Comparison of ENCODE assay signal across 23 cellular contexts in the genomic region with DNA sequence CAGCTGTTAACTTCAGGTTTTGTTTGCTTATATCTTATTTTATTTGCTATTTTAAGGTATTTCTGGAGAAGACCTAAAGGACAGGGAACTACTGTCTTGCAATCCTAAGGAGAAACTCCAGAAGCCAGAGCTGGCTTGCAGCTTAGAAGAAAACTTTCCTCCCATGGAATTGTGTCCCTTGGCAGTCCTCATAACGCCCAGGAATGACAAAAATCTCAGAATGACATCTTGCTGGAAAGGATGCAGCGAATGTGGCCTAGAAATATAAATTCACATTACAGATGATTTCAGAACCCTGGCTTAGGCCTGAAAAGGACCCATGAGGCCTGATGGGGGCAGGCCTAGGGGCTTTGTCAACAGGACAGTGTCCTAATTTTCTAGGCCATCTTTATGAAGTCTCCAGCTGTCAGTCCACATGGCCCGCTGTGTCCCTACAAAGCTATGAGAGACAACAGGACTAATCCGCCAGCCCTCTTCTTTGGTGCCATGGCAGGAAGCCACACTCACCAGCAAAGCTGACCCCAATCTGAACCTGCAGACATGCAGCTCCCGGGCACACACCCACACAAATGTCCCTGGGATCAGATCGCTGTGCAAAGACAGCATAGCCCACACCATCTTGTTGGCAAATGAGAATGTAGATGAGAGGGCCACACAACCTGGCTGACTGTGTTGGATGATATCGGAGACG. TPM values are rescaled to one million over a fixed set of nuclear protein-coding genes. Genes with fewer than 3 reads are reported as not detected.
A peak's percentile ranks its signal among the peaks of the same experiment; 100 is the strongest.
DNase-seq lines count a peak whose midpoint lies in the region; ATAC-seq and TF ChIP-seq lines count a peak whose summit lies in the region.
"Had no signal": no experiment of that assay in that cellular context is flagged by ENCODE, and none has a peak within 500 bp of the region (broad histone marks: within the 10 kb centered on the region; RNA-seq: fewer than 3 reads in every experiment).

No MANE protein-coding gene starts in this region.

- no peak overlapping the region for H3K27ac Mint-ChIP-seq in activated CD8-positive, alpha-beta memory T cell treated with anti-CD3 and anti-CD28 coated beads, Interleukin-2, amount 10 ng/mL, durations not matched to agents 7 days and 5 days
- peak overlapping the region in 1 of 9 donors; percentile 27 for H3K27ac Mint-ChIP-seq in naive thymus-derived CD4-positive, alpha-beta T cell
- H3K27ac Mint-ChIP-seq: activated naive CD8-positive, alpha-beta T cell treated with anti-CD3 and anti-CD28 coated beads, Interleukin-2, amount 50 U/mL, for 24 hours; B cell; neural progenitor cell had no signal

- no peak overlapping the region for H3K4me3 Mint-ChIP-seq in activated CD8-positive, alpha-beta memory T cell treated with anti-CD3 and anti-CD28 coated beads, Interleukin-2, amount 10 ng/mL, durations not matched to agents 7 days and 5 days
- no peak overlapping the region for H3K4me3 Mint-ChIP-seq in naive thymus-derived CD4-positive, alpha-beta T cell
- H3K4me3 Mint-ChIP-seq: activated naive CD8-positive, alpha-beta T cell treated with anti-CD3 and anti-CD28 coated beads, Interleukin-2, amount 50 U/mL, for 24 hours; B cell; neural progenitor cell; stimulated activated naive CD8-positive, alpha-beta T cell treated with anti-CD3 and anti-CD28 coated beads, Interleukin-15, amount 100 ng/mL, for 72 hours had no signal

- TF ChIP-seq POLR2A in body of pancreas (IDR thresholded peaks at IDR 0.05) (no peak), spleen (IDR thresholded peaks at IDR 0.05) (no peak)

- no peaks in the 10 kb centered on the region for H3K9me3 Mint-ChIP-seq in activated CD8-positive, alpha-beta memory T cell treated with anti-CD3 and anti-CD28 coated beads, Interleukin-2, amount 10 ng/mL, durations not matched to agents 7 days and 5 days (ENCODE audit: low read depth)
- peaks cover 0 to 7% (median 0%) of the 10 kb centered on the region in 11 donors for H3K9me3 Mint-ChIP-seq in naive thymus-derived CD4-positive, alpha-beta T cell
- H3K9me3 Mint-ChIP-seq: activated naive CD8-positive, alpha-beta T cell treated with anti-CD3 and anti-CD28 coated beads, Interleukin-2, amount 50 U/mL, for 24 hours; stimulated activated naive CD8-positive, alpha-beta T cell treated with anti-CD3 and anti-CD28 coated beads, Interleukin-15, amount 100 ng/mL, for 72 hours had no signal

- DNase-seq in EH (ENCODE audit: low read depth) (peak; percentile 44), body of pancreas (peak in 1 of 4 donors; percentile 14), right cardiac atrium (peak in 2 of 3 donors; percentile 53 to 72), spleen (peak; percentile 40), coronary artery (ENCODE audit: low spot score) (no peak)
- no peak for DNase-seq in activated naive CD4-positive, alpha-beta T cell treated with Interleukin-2 at 50 U/mL for 16 hours
- no peak for DNase-seq in activated CD8-positive, alpha-beta memory T cell treated with anti-CD3 and anti-CD28 coated beads, Interleukin-2, amount 10 ng/mL, durations not matched to agents 7 days and 5 days
- DNase-seq in naive thymus-derived CD4-positive, alpha-beta T cell = no peak
- DNase-seq: activated CD4-positive, alpha-beta T cell treated with anti-CD3 and anti-CD28 coated beads for 1 hour; activated naive CD8-positive, alpha-beta T cell treated with anti-CD3 and anti-CD28 coated beads, Interleukin-2, amount 50 U/mL, for 24 hours; central memory CD4-positive, alpha-beta T cell; GF-D8; Karpas-422; NCI-H1105 treated with DMSO at 0.1 percent for 48 hours; NCI-H2171; NCI-H748 treated with DMSO at 0.1 percent for 48 hours; PC-3; SK-N-SH; stimulated activated naive CD8-positive, alpha-beta T cell treated with anti-CD3 and anti-CD28 coated beads, Interleukin-15, amount 100 ng/mL, for 72 hours; uterus had no signal

- ATAC-seq in body of pancreas = peak; percentile 27
- ATAC-seq in right cardiac atrium = peak in 1 of 2 donors; percentile 11
- ATAC-seq in activated CD8-positive, alpha-beta memory T cell treated with anti-CD3 and anti-CD28 coated beads, Interleukin-2, amount 10 ng/mL, durations not matched to agents 7 days and 5 days = no peak
- ATAC-seq in naive thymus-derived CD4-positive, alpha-beta T cell = no peak
- ATAC-seq: activated naive CD8-positive, alpha-beta T cell treated with anti-CD3 and anti-CD28 coated beads, Interleukin-2, amount 50 U/mL, for 24 hours; PC-3; stimulated activated naive CD8-positive, alpha-beta T cell treated with anti-CD3 and anti-CD28 coated beads, Interleukin-15, amount 100 ng/mL, for 72 hours had no signal

- no peaks in the 10 kb centered on the region for H3K27me3 ChIP-seq in body of pancreas
- H3K27me3 ChIP-seq in right cardiac atrium (ENCODE audit: control insufficient read depth, insufficient read depth) = no peaks in the 10 kb centered on the region
- H3K27me3 ChIP-seq in spleen (replicated peaks in 1 of 7) = no peaks in the 10 kb centered on the region
- H3K27me3 ChIP-seq in naive thymus-derived CD4-positive, alpha-beta T cell (ENCODE audit: control insufficient read depth in 2 of 2, insufficient read depth in 2 of 2, low read length in 2 of 2) = no peaks in the 10 kb centered on the region
- H3K27me3 ChIP-seq: hepatocyte, neural progenitor cell, uterus had no signal

- TF ChIP-seq CTCF in body of pancreas (IDR thresholded peaks at IDR 0.05) (no peak), spleen (IDR thresholded peaks at IDR 0.05 in 8 of 11, conservative IDR thresholded peaks at IDR 0.05 in 3 of 11) (no peak), coronary artery (IDR thresholded peaks at IDR 0.05) (no peak)

- H3K27ac ChIP-seq in body of pancreas (no peak overlapping the region), right cardiac atrium (ENCODE audit: low read length) (no peak overlapping the region), spleen (peak overlapping the region in 4 of 8 donors; percentile 4 to 44 (median 21)), coronary artery (peak overlapping the region in 1 of 2 donors; percentile 78)
- H3K27ac ChIP-seq in naive thymus-derived CD4-positive, alpha-beta T cell (ENCODE audit: low read depth, low read length) = no peak overlapping the region
- H3K27ac ChIP-seq: hepatocyte, neural progenitor cell, uterus had no signal

- H3K4me3 ChIP-seq in body of pancreas (no peak overlapping the region), right cardiac atrium (ENCODE audit: low read length) (no peak overlapping the region), spleen (no peak overlapping the region), coronary artery (no peak overlapping the region)
- no peak overlapping the region for H3K4me3 ChIP-seq in naive thymus-derived CD4-positive, alpha-beta T cell (ENCODE audit: low read length)
- H3K4me3 ChIP-seq: hepatocyte, neural progenitor cell, uterus had no signal

- CTCF ChIA-PET in activated CD8-positive, alpha-beta memory T cell treated with anti-CD3 and anti-CD28 coated beads, Interleukin-2, amount 10 ng/mL, durations not matched to agents 7 days and 5 days (lab: Charles Lee) = no interaction called here
- CTCF ChIA-PET in naive thymus-derived CD4-positive, alpha-beta T cell (lab: Charles Lee) = no interaction called here

- H3K36me3 ChIP-seq in body of pancreas (replicated peaks in 1 of 2; ENCODE audit: insufficient read depth in 1 of 2, low read depth in 2 of 2) = no peaks in the 10 kb centered on the region
- H3K36me3 ChIP-seq in spleen = no peaks in the 10 kb centered on the region
- H3K36me3 ChIP-seq in naive thymus-derived CD4-positive, alpha-beta T cell (ENCODE audit: control insufficient read depth in 2 of 3, insufficient read depth in 3 of 3, low read length in 3 of 3) = no peaks in the 10 kb centered on the region
- H3K36me3 ChIP-seq: neural progenitor cell, uterus had no signal

- 85 to 87% methylated on average over 5 to 8 of the region's 8 CpGs for WGBS in body of pancreas, 2 donors
- 61% methylated on average over 8 of the region's 8 CpGs for WGBS in right cardiac atrium
- WGBS in spleen, 5 donors = 82 to 88% (median 86%) methylated on average over 7 to 8 of the region's 8 CpGs

- intact Hi-C loops in body of pancreas (cut with DNase I) = no loop called here
- intact Hi-C loops in right cardiac atrium (cut with DNase I) = no loop called here
- intact Hi-C loops in spleen (cut with DNase I; ENCODE audit: low total_unique reads) = no loop called here
- intact Hi-C loops in naive thymus-derived CD4-positive, alpha-beta T cell (cut with micrococcal nuclease) = no loop called here

- no peaks in the 10 kb centered on the region for H3K4me1 Mint-ChIP-seq in activated CD8-positive, alpha-beta memory T cell treated with anti-CD3 and anti-CD28 coated beads, Interleukin-2, amount 10 ng/mL, durations not matched to agents 7 days and 5 days
- H3K4me1 Mint-ChIP-seq in naive thymus-derived CD4-positive, alpha-beta T cell = no peaks in the 10 kb centered on the region
- H3K4me1 Mint-ChIP-seq: activated naive CD8-positive, alpha-beta T cell treated with anti-CD3 and anti-CD28 coated beads, Interleukin-2, amount 50 U/mL, for 24 hours; B cell; neural progenitor cell; stimulated activated naive CD8-positive, alpha-beta T cell treated with anti-CD3 and anti-CD28 coated beads, Interleukin-15, amount 100 ng/mL, for 72 hours had no signal

- H3K4me1 ChIP-seq in body of pancreas (no peaks in the 10 kb centered on the region), right cardiac atrium (ENCODE audit: control insufficient read depth, insufficient read depth, low read length) (no peaks in the 10 kb centered on the region), spleen (peaks cover 0 to 7% (median 0%) of the 10 kb centered on the region in 6 donors)
- H3K4me1 ChIP-seq in naive thymus-derived CD4-positive, alpha-beta T cell (ENCODE audit: control insufficient read depth in 2 of 2, insufficient read depth in 2 of 2, low read length in 2 of 2) = no peaks in the 10 kb centered on the region
- H3K4me1 ChIP-seq: neural progenitor cell, uterus had no signal

- H3K27me3 Mint-ChIP-seq in activated CD8-positive, alpha-beta memory T cell treated with anti-CD3 and anti-CD28 coated beads, Interleukin-2, amount 10 ng/mL, durations not matched to agents 7 days and 5 days = peaks cover 6% of the 10 kb centered on the region
- no peaks in the 10 kb centered on the region for H3K27me3 Mint-ChIP-seq in naive thymus-derived CD4-positive, alpha-beta T cell
- H3K27me3 Mint-ChIP-seq: B cell; stimulated activated naive CD8-positive, alpha-beta T cell treated with anti-CD3 and anti-CD28 coated beads, Interleukin-15, amount 100 ng/mL, for 72 hours had no signal

- H3K9me3 ChIP-seq in body of pancreas = no peaks in the 10 kb centered on the region
- H3K9me3 ChIP-seq in right cardiac atrium (ENCODE audit: control insufficient read depth, low read length) = no peaks in the 10 kb centered on the region
- H3K9me3 ChIP-seq in spleen = peaks cover 0 to 10% (median 0%) of the 10 kb centered on the region in 8 donors
- no peaks in the 10 kb centered on the region for H3K9me3 ChIP-seq in naive thymus-derived CD4-positive, alpha-beta T cell (ENCODE audit: control insufficient read depth in 2 of 3, low read length in 3 of 3)
- H3K9me3 ChIP-seq: SK-N-SH, uterus had no signal

- POLR2A ChIA-PET in naive thymus-derived CD4-positive, alpha-beta T cell (lab: Charles Lee) = no interaction called here

- no peaks in the 10 kb centered on the region for H3K36me3 Mint-ChIP-seq in activated CD8-positive, alpha-beta memory T cell treated with anti-CD3 and anti-CD28 coated beads, Interleukin-2, amount 10 ng/mL, durations not matched to agents 7 days and 5 days
- H3K36me3 Mint-ChIP-seq in naive thymus-derived CD4-positive, alpha-beta T cell = peaks cover 0 to 6% (median 0%) of the 10 kb centered on the region in 5 donors
- H3K36me3 Mint-ChIP-seq: neural progenitor cell had no signal

RNA-seq across cellular contexts. Expression of a gene that starts 40.3 kb away (rescaled TPM):
- total RNA-seq in body of pancreas (not detected), right cardiac atrium (under 1 TPM in 3 of 4 donors, not detected in 1; 0.06 to 0.28 (median 0.20) TPM), spleen (1 to 10 TPM in 1 of 7 donors, under 1 TPM in 5, not detected in 1; 0.29 to 1.0 (median 0.77) TPM)
- polyA plus RNA-seq in right cardiac atrium (0.18 TPM), spleen (under 1 TPM; 0.06 to 0.72 (median 0.32) TPM)
- total RNA-seq in activated CD8-positive, alpha-beta memory T cell treated with anti-CD3 and anti-CD28 coated beads, Interleukin-2, amount 10 ng/mL, durations not matched to agents 7 days and 5 days = under 1 TPM in 1 of 2 experiments, not detected in 1; 0.26 TPM
- 1 to 10 TPM in 1 of 5 experiments, under 1 TPM in 4; 0.05 to 1.0 (median 0.24) TPM for total RNA-seq in naive thymus-derived CD4-positive, alpha-beta T cell
- polyA plus RNA-seq in naive thymus-derived CD4-positive, alpha-beta T cell = 1 to 10 TPM in 1 of 2 donors, under 1 TPM in 1; 0.38 to 1.5 TPM
- polyA plus RNA-seq: SK-N-SH had no signal

Comparison
In these comparisons a context has a peak if more than half of its experiments do, and no peak if none do; other contexts are left out.
1. DNase-seq: peak in EH (single experiment), right cardiac atrium (2 of 3) and spleen (single experiment); none in coronary artery (single experiment), activated naive CD4-positive, alpha-beta T cell treated with Interleukin-2 at 50 U/mL for 16 hours (single experiment), activated CD8-positive, alpha-beta memory T cell treated with anti-CD3 and anti-CD28 coated beads, Interleukin-2, amount 10 ng/mL, durations not matched to agents 7 days and 5 days (single experiment) and naive thymus-derived CD4-positive, alpha-beta T cell (0 of 9).